Comparison of ENCODE assay signal across 8 cellular contexts in genomic region chr19:51702103-51702753, GRCh38. TPM values are rescaled to one million over a fixed set of nuclear protein-coding genes. Genes with fewer than 3 reads are reported as not detected.
A peak's percentile ranks its signal among the peaks of the same experiment; 100 is the strongest.
DNase-seq lines count a peak whose midpoint lies in the region; ATAC-seq and TF ChIP-seq lines count a peak whose summit lies in the region.

No MANE protein-coding gene starts in this region.

- H3K4me3 ChIP-seq in heart left ventricle = peak overlapping the region in 1 of 12 donors; percentile 68

- H3K4me1 ChIP-seq in heart left ventricle = peaks cover 0 to 37% (median 22%) of the 10 kb centered on the region in 12 donors

- H3K4me1 Mint-ChIP-seq in activated naive CD8-positive, alpha-beta T cell treated with anti-CD3 and anti-CD28 coated beads, Interleukin-2, amount 10 ng/mL, durations not matched to agents 7 days and 5 days = peaks cover 16% of the 10 kb centered on the region
- peaks cover 30% of the 10 kb centered on the region for H3K4me1 Mint-ChIP-seq in progenitor cell of endocrine pancreas (ENCODE audit: low read depth)

- H3K9me3 Mint-ChIP-seq in activated naive CD8-positive, alpha-beta T cell treated with anti-CD3 and anti-CD28 coated beads, Interleukin-2, amount 10 ng/mL, durations not matched to agents 7 days and 5 days = peaks cover 4% of the 10 kb centered on the region
- H3K9me3 Mint-ChIP-seq in progenitor cell of endocrine pancreas (ENCODE audit: low read depth) = no peaks in the 10 kb centered on the region

- WGBS in heart left ventricle, 4 donors = 40 to 55% (median 46%) methylated on average over 24 to 27 of the region's 27 CpGs

- peak overlapping the region; percentile 24 for H3K27ac Mint-ChIP-seq in activated naive CD8-positive, alpha-beta T cell treated with anti-CD3 and anti-CD28 coated beads, Interleukin-2, amount 10 ng/mL, durations not matched to agents 7 days and 5 days
- peak overlapping the region; percentile 95 for H3K27ac Mint-ChIP-seq in progenitor cell of endocrine pancreas

- TF ChIP-seq POLR2A in heart left ventricle (IDR thresholded peaks at IDR 0.05) = no peak

- no peaks in the 10 kb centered on the region for H3K9me3 ChIP-seq in heart left ventricle

- peak overlapping the region; percentile 93 for H3K4me3 Mint-ChIP-seq in activated naive CD8-positive, alpha-beta T cell treated with anti-CD3 and anti-CD28 coated beads, Interleukin-2, amount 10 ng/mL, durations not matched to agents 7 days and 5 days
- H3K4me3 Mint-ChIP-seq in progenitor cell of endocrine pancreas (ENCODE audit: low read depth) = peak overlapping the region; percentile 87

- POLR2A ChIA-PET in activated naive CD8-positive, alpha-beta T cell treated with anti-CD3 and anti-CD28 coated beads, Interleukin-2, amount 10 ng/mL, durations not matched to agents 7 days and 5 days (lab: Charles Lee) = no interaction called here

- H3K27me3 ChIP-seq in heart left ventricle = no peaks in the 10 kb centered on the region

- H3K27ac ChIP-seq in heart left ventricle = peak overlapping the region in 7 of 12 donors; percentile 19 to 96 (median 88)

- H3K27me3 Mint-ChIP-seq in activated naive CD8-positive, alpha-beta T cell treated with anti-CD3 and anti-CD28 coated beads, Interleukin-2, amount 10 ng/mL, durations not matched to agents 7 days and 5 days = peaks cover 13% of the 10 kb centered on the region
- no peaks in the 10 kb centered on the region for H3K27me3 Mint-ChIP-seq in progenitor cell of endocrine pancreas

- intact Hi-C loops in heart left ventricle (cut with DNase I) = no loop called here

- TF ChIP-seq CTCF in heart left ventricle (IDR thresholded peaks at IDR 0.05) = no peak
- no peak for TF ChIP-seq CTCF in progenitor cell of endocrine pancreas (IDR thresholded peaks at IDR 0.05; ENCODE audit: unreplicated experiment)

- DNase-seq in 8988T (peak; percentile 47), NCI-H2196 treated with DMSO at 0.1 percent for 48 hours (lab: John Stamatoyannopoulos, UW; ENCODE audit: unreplicated experiment) (peak; percentile 62), heart left ventricle (peak; percentile 75 to 85 (median 76)), progenitor cell of endocrine pancreas (ENCODE audit: low spot score, unreplicated experiment) (peak; percentile 69), NCI-H187 (lab: John Stamatoyannopoulos, UW) (no peak)
- DNase-seq in activated naive CD8-positive, alpha-beta T cell treated with anti-CD3 and anti-CD28 coated beads, Interleukin-2, amount 10 ng/mL, durations not matched to agents 7 days and 5 days = peak; percentile 43

- H3K36me3 ChIP-seq in heart left ventricle = peaks cover 0 to 69% (median 53%) of the 10 kb centered on the region in 9 donors

- H3K36me3 Mint-ChIP-seq in activated naive CD8-positive, alpha-beta T cell treated with anti-CD3 and anti-CD28 coated beads, Interleukin-2, amount 10 ng/mL, durations not matched to agents 7 days and 5 days = peaks cover 20% of the 10 kb centered on the region
- H3K36me3 Mint-ChIP-seq in progenitor cell of endocrine pancreas (ENCODE audit: insufficient read depth) = peaks cover 34% of the 10 kb centered on the region

- ATAC-seq in activated naive CD8-positive, alpha-beta T cell treated with anti-CD3 and anti-CD28 coated beads, Interleukin-2, amount 10 ng/mL, durations not matched to agents 7 days and 5 days (ENCODE audit: low read depth) = no peak
- ATAC-seq in heart left ventricle (peak in 3 of 4 donors; percentile 22 to 47 (median 46)), HG03378 (IDR thresholded peaks at IDR 0.05; ENCODE audit: unreplicated experiment) (no peak), HG03135 (IDR thresholded peaks at IDR 0.05; ENCODE audit: unreplicated experiment) (no peak)

RNA-seq across cellular contexts. Expression of gene SPACA6, which starts 9.1 kb away (rescaled TPM):
- 1 to 10 TPM; 4.8 TPM for total RNA-seq in activated naive CD8-positive, alpha-beta T cell treated with anti-CD3 and anti-CD28 coated beads, Interleukin-2, amount 10 ng/mL, durations not matched to agents 7 days and 5 days
- total RNA-seq in heart left ventricle (10 to 100 TPM in 5 of 9 donors, 1 to 10 TPM in 4; 2.9 to 15.1 (median 10.2) TPM), progenitor cell of endocrine pancreas (28.9 and 32.3 TPM in 2 replicates)
- polyA plus RNA-seq in heart left ventricle = 10 to 100 TPM in 1 of 2 donors, 1 to 10 TPM in 1; 6.1 to 16.8 TPM

RNA-seq across cellular contexts. Expression of gene HAS1, which starts 21.6 kb away (rescaled TPM):
- not detected for total RNA-seq in activated naive CD8-positive, alpha-beta T cell treated with anti-CD3 and anti-CD28 coated beads, Interleukin-2, amount 10 ng/mL, durations not matched to agents 7 days and 5 days
- 10 to 100 TPM in 1 of 9 donors, 1 to 10 TPM in 1, under 1 TPM in 4, not detected in 3; 0.17 to 16.0 (median 0.81) TPM for total RNA-seq in heart left ventricle
- under 1 TPM; 0.15 to 0.40 TPM for polyA plus RNA-seq in heart left ventricle
- total RNA-seq in progenitor cell of endocrine pancreas = not detected in 2 replicates

RNA-seq across cellular contexts. Expression of gene FPR1, which starts 49.5 kb away (rescaled TPM):
- not detected for total RNA-seq in activated naive CD8-positive, alpha-beta T cell treated with anti-CD3 and anti-CD28 coated beads, Interleukin-2, amount 10 ng/mL, durations not matched to agents 7 days and 5 days
- total RNA-seq in heart left ventricle (10 to 100 TPM in 2 of 9 donors, 1 to 10 TPM in 7; 1.8 to 39.4 (median 4.7) TPM), progenitor cell of endocrine pancreas (not detected in 2 replicates)
- 1 to 10 TPM in 1 of 2 donors, under 1 TPM in 1; 0.15 to 4.8 TPM for polyA plus RNA-seq in heart left ventricle

RNA-seq across cellular contexts. Expression of gene SIGLEC14, which starts 55.6 kb away (rescaled TPM):
- total RNA-seq in activated naive CD8-positive, alpha-beta T cell treated with anti-CD3 and anti-CD28 coated beads, Interleukin-2, amount 10 ng/mL, durations not matched to agents 7 days and 5 days = under 1 TPM; 0.33 to 0.57 TPM
- total RNA-seq in heart left ventricle = 10 to 100 TPM in 1 of 9 donors, 1 to 10 TPM in 4, under 1 TPM in 2, not detected in 2; 0.20 to 17.9 (median 1.3) TPM
- polyA plus RNA-seq in heart left ventricle = 1 to 10 TPM in 1 of 2 donors, under 1 TPM in 1; 0.27 to 1.3 TPM
- not detected in 2 replicates for total RNA-seq in progenitor cell of endocrine pancreas

RNA-seq across cellular contexts. Expression of gene FPR2, which starts 58.8 kb away (rescaled TPM):
- total RNA-seq in activated naive CD8-positive, alpha-beta T cell treated with anti-CD3 and anti-CD28 coated beads, Interleukin-2, amount 10 ng/mL, durations not matched to agents 7 days and 5 days = not detected
- total RNA-seq in heart left ventricle (10 to 100 TPM in 1 of 9 donors, 1 to 10 TPM in 2, under 1 TPM in 5, not detected in 1; 0.24 to 11.1 (median 0.80) TPM), progenitor cell of endocrine pancreas (not detected in 2 replicates)
- 1 to 10 TPM in 1 of 2 donors, under 1 TPM in 1; 0.11 to 1.1 TPM for polyA plus RNA-seq in heart left ventricle

Comparison
In these comparisons a context has a peak if more than half of its experiments do, and no peak if none do; other contexts are left out.
1. DNase-seq: peak in 8988T (single experiment), NCI-H2196 treated with DMSO at 0.1 percent for 48 hours (single experiment), activated naive CD8-positive, alpha-beta T cell treated with anti-CD3 and anti-CD28 coated beads, Interleukin-2, amount 10 ng/mL, durations not matched to agents 7 days and 5 days (single experiment), heart left ventricle (5 of 5) and progenitor cell of endocrine pancreas (single experiment); none in NCI-H187 (0 of 2).
2. ATAC-seq: peak in heart left ventricle (3 of 4); none in activated naive CD8-positive, alpha-beta T cell treated with anti-CD3 and anti-CD28 coated beads, Interleukin-2, amount 10 ng/mL, durations not matched to agents 7 days and 5 days (single experiment), HG03378 (single experiment) and HG03135 (single experiment).